In genomic region chr21:14583629-14584251, GRCh38 we compare ENCODE assay signal across 28 cellular contexts. TPM values are rescaled to one million over a fixed set of nuclear protein-coding genes. Genes with fewer than 3 reads are reported as not detected.
DNase-seq lines count a peak whose midpoint lies in the region; ATAC-seq, FAIRE-seq and TF ChIP-seq lines count a peak whose summit lies in the region.
"Had no signal": no experiment of that assay in that cellular context is flagged by ENCODE, and none has a peak within 500 bp of the region (broad histone marks: within the 10 kb centered on the region; RNA-seq: fewer than 3 reads in every experiment).

No MANE protein-coding gene starts in this region.

- H3K79me2 ChIP-seq in OCI-LY1 (ENCODE audit: insufficient read depth, low read length) (no peaks in the 10 kb centered on the region), K562 (ENCODE audit: control insufficient read depth, insufficient read depth, low read length) (peaks cover 18% of the 10 kb centered on the region)

- no peaks in the 10 kb centered on the region for H3K9me1 ChIP-seq in K562 (ENCODE audit: control insufficient read depth, insufficient read depth, low read length)

- H3K27me3 Mint-ChIP-seq in activated CD4-positive, alpha-beta T cell treated with anti-CD3 and anti-CD28 coated beads for 36 hours: no peaks in the 10 kb centered on the region
- H3K27me3 Mint-ChIP-seq in CD4-positive, CD25-positive, alpha-beta regulatory T cell: no peaks in the 10 kb centered on the region

- H3K27me3 ChIP-seq in CD4-positive, CD25-positive, alpha-beta regulatory T cell (ENCODE audit: control insufficient read depth, insufficient read depth, low read length): no peaks in the 10 kb centered on the region
- H3K27me3 ChIP-seq in OCI-LY1 (ENCODE audit: insufficient read depth, low read length) (no peaks in the 10 kb centered on the region), K562 (ENCODE audit: control insufficient read depth in 2 of 2, insufficient read depth in 2 of 2, low read length in 2 of 2) (no peaks in the 10 kb centered on the region)

- no peaks in the 10 kb centered on the region for H3K9me3 ChIP-seq in CD4-positive, CD25-positive, alpha-beta regulatory T cell (ENCODE audit: control insufficient read depth in 2 of 2, low read length in 2 of 2)
- H3K9me3 ChIP-seq in OCI-LY1 (ENCODE audit: low read length) (no peaks in the 10 kb centered on the region), K562 (replicated peaks; ENCODE audit: control insufficient read depth, insufficient read depth, low read depth, low read length) (no peaks in the 10 kb centered on the region)

- no peak overlapping the region for H3K27ac ChIP-seq in CD4-positive, CD25-positive, alpha-beta regulatory T cell (ENCODE audit: insufficient read depth, low read length, poor library complexity, severe bottlenecking)
- H3K27ac ChIP-seq in OCI-LY1 (ENCODE audit: low read depth, low read length, poor library complexity, severe bottlenecking): no peak overlapping the region
- peak overlapping the region; percentile 91 for H3K27ac ChIP-seq in K562 (ENCODE audit: extremely low read depth, low read depth, low read length)

- H3K36me3 Mint-ChIP-seq in activated CD4-positive, alpha-beta T cell treated with anti-CD3 and anti-CD28 coated beads for 36 hours (ENCODE audit: low read depth): peaks cover 3% of the 10 kb centered on the region
- H3K36me3 Mint-ChIP-seq in CD4-positive, CD25-positive, alpha-beta regulatory T cell: no peaks in the 10 kb centered on the region

- POLR2A ChIA-PET in activated CD4-positive, alpha-beta T cell treated with anti-CD3 and anti-CD28 coated beads for 36 hours (lab: Charles Lee): no interaction called here
- POLR2A ChIA-PET in K562 (lab: Yijun Ruan, JAX): interaction anchor here (0.6 to 1.3 kb wide), 2 partner anchors 11 to 40 kb away, joined by 3 to 7 read pairs; no protein-coding TSS in a partner anchor

- H3K9ac ChIP-seq in OCI-LY1 (ENCODE audit: low read length) (no peak overlapping the region), K562 (ENCODE audit: insufficient read depth in 1 of 2, low read depth in 2 of 2, low read length in 2 of 2) (peak overlapping the region in 1 of 2 experiments; percentile 87; a peak in 2 of 4 replicates)

- FAIRE-seq in K562 (lab: Jason Lieb, UNC): no peak
- FAIRE-seq: D721Med, GM19239, H54, HTR-8/SVneo, RCC 7860 had no signal

- H2AFZ ChIP-seq in OCI-LY1 (ENCODE audit: low read length) (peak overlapping the region; percentile 72; the same call in 1 of the 2 replicates), K562 (ENCODE audit: low read depth, low read length) (peak overlapping the region; percentile 93)

- H3K4me3 Mint-ChIP-seq in activated CD4-positive, alpha-beta T cell treated with anti-CD3 and anti-CD28 coated beads for 36 hours: no peak overlapping the region
- no peak overlapping the region for H3K4me3 Mint-ChIP-seq in CD4-positive, CD25-positive, alpha-beta regulatory T cell

- TF ChIP-seq CTCF in OCI-LY1 (IDR thresholded peaks at IDR 0.05; ENCODE audit: low read length) (no peak), K562 (IDR thresholded peaks at IDR 0.05 in 2 of 3, conservative IDR thresholded peaks at IDR 0.05 in 1 of 3; ENCODE audit: insufficient read depth in 2 of 3, low read depth in 1 of 3, low read length in 3 of 3) (no peak)

- H3F3A ChIP-seq in OCI-LY1 (ENCODE audit: insufficient read depth, low read length): no peaks in the 10 kb centered on the region

- H3K4me2 ChIP-seq in OCI-LY1 (ENCODE audit: low read length) (no peak overlapping the region), K562 (ENCODE audit: insufficient read depth, low read length) (peak overlapping the region; percentile 67)

- TF ChIP-seq RAD21 in K562 (CRISPR knock-in tag; conservative IDR thresholded peaks at IDR 0.05 in 1 of 2, IDR thresholded peaks at IDR 0.05 in 1 of 2): no peak

- CTCF ChIA-PET in activated CD4-positive, alpha-beta T cell treated with anti-CD3 and anti-CD28 coated beads for 36 hours (lab: Charles Lee): interaction anchor here (0.9 kb wide), 1 partner anchor 62 kb away, joined by 3 read pairs; no protein-coding TSS in a partner anchor
- CTCF ChIA-PET in K562 (lab: Yijun Ruan, JAX; ENCODE audit: low intra/inter-chr PET ratio): no interaction called here

- peak; percentile 33 for ATAC-seq in activated CD4-positive, alpha-beta T cell treated with anti-CD3 and anti-CD28 coated beads for 36 hours
- ATAC-seq in CD4-positive, CD25-positive, alpha-beta regulatory T cell (ENCODE audit: low read depth in 2 of 2): no peak
- ATAC-seq in K562: peak; percentile 61
- ATAC-seq: Right ventricle myocardium inferior had no signal

- peaks cover 8% of the 10 kb centered on the region for H3K4me1 ChIP-seq in CD4-positive, CD25-positive, alpha-beta regulatory T cell (ENCODE audit: control insufficient read depth, insufficient read depth, low read length, poor library complexity, severe bottlenecking)
- H3K4me1 ChIP-seq in OCI-LY1 (ENCODE audit: insufficient read depth, low read length, severe bottlenecking) (no peaks in the 10 kb centered on the region), K562 (replicated peaks in 1 of 2; ENCODE audit: control insufficient read depth in 2 of 2, insufficient read depth in 2 of 2, low read length in 2 of 2) (peaks cover 0 to 25% of the 10 kb centered on the region in 2 experiments; a peak in 3 of 5 replicates)

- no peak for DNase-seq in activated CD4-positive, alpha-beta T cell treated with anti-CD3 and anti-CD28 coated beads for 36 hours
- DNase-seq in activated CD4-positive, alpha-beta T cell treated with anti-CD3 and anti-CD28 coated beads for 48 hours: no peak
- peak in 1 of 3 donors; percentile 32 for DNase-seq in CD4-positive, CD25-positive, alpha-beta regulatory T cell
- DNase-seq in K562 (ENCODE audit: extremely low read depth in 1 of 4, low spot score in 3 of 4) (peak in 3 of 4 experiments; percentile 11 to 52 (median 20)), NCI-H187 (lab: John Stamatoyannopoulos, UW) (no peak), cerebellar nuclear complex (lab: John Stamatoyannopoulos, UW) (no peak), NCI-H2029 treated with DMSO at 0.1 percent for 48 hours (lab: John Stamatoyannopoulos, UW) (no peak)
- DNase-seq: AML-193; C1 segment of cervical spinal cord; DMS53; GDM1; NCI-H1105; NCI-H146; NCI-H2081; NCI-H2171; NCI-H345; NCI-H524; NCI-H774; NK-92 treated with Interleukin-12 subunit alpha and Interleukin-12 subunit beta, amount 100 ng/mL, for 24 hours had no signal

- no peaks in the 10 kb centered on the region for H4K20me1 ChIP-seq in OCI-LY1 (ENCODE audit: insufficient read depth, low read length)
- no peaks in the 10 kb centered on the region for H4K20me1 ChIP-seq in K562 (replicated peaks; ENCODE audit: control insufficient read depth, insufficient read depth, low read length)

- BruUV-seq in K562 (replicated peaks; lab: Mats Ljungman, UMichigan): no TSS peak

- WGBS in K562 (ENCODE audit: insufficient coverage, low coverage, missing lambda C conversion rate): 4% methylated on average over 4 of the region's 4 CpGs

- peaks cover 2% of the 10 kb centered on the region for H3K9me3 Mint-ChIP-seq in activated CD4-positive, alpha-beta T cell treated with anti-CD3 and anti-CD28 coated beads for 36 hours (ENCODE audit: low read depth)
- H3K9me3 Mint-ChIP-seq in CD4-positive, CD25-positive, alpha-beta regulatory T cell: peaks cover 0 to 4% (median 1%) of the 10 kb centered on the region in 7 donors

- TF ChIP-seq EP300 in K562 (IDR thresholded peaks at IDR 0.05; ENCODE audit: low read length): no peak

- no peak overlapping the region for H3K27ac Mint-ChIP-seq in activated CD4-positive, alpha-beta T cell treated with anti-CD3 and anti-CD28 coated beads for 36 hours
- peak overlapping the region in 2 of 3 donors; percentile 11 to 18 for H3K27ac Mint-ChIP-seq in CD4-positive, CD25-positive, alpha-beta regulatory T cell

- intact Hi-C loops in activated CD4-positive, alpha-beta T cell treated with anti-CD3 and anti-CD28 coated beads for 36 hours (cut with DNase I, micrococcal nuclease): loop anchor here (2.0 to 5.0 kb wide), 2 partner anchors 35 to 36 kb away; partner anchors contain the start of gene SAMSN1 (in 1 of the 2)
- intact Hi-C loops in K562 (cut with micrococcal nuclease): loop anchor here (2.0 to 5.0 kb wide), 5 partner anchors 41 to 169 kb away; no protein-coding TSS in a partner anchor

- peaks cover 18% of the 10 kb centered on the region for H3K4me1 Mint-ChIP-seq in activated CD4-positive, alpha-beta T cell treated with anti-CD3 and anti-CD28 coated beads for 36 hours
- H3K4me1 Mint-ChIP-seq in CD4-positive, CD25-positive, alpha-beta regulatory T cell: peaks cover 17 to 43% (median 27%) of the 10 kb centered on the region in 4 donors

- no peak overlapping the region for H3K4me3 ChIP-seq in CD4-positive, CD25-positive, alpha-beta regulatory T cell (ENCODE audit: low read depth, low read length)
- no peak overlapping the region for H3K4me3 ChIP-seq in OCI-LY1 (ENCODE audit: low read depth, low read length, poor library complexity, severe bottlenecking)
- peak overlapping the region; percentile 18 for H3K4me3 ChIP-seq in K562

- H3K36me3 ChIP-seq in CD4-positive, CD25-positive, alpha-beta regulatory T cell (ENCODE audit: control insufficient read depth, insufficient read depth, low read length): no peaks in the 10 kb centered on the region
- H3K36me3 ChIP-seq in OCI-LY1 (ENCODE audit: insufficient read depth, low read length) (no peaks in the 10 kb centered on the region), K562 (ENCODE audit: control insufficient read depth, insufficient read depth, low read length) (no peaks in the 10 kb centered on the region)

- in situ Hi-C loops in K562 (cut with MboI): no loop called here

- no peaks in the 10 kb centered on the region for H3K9me2 ChIP-seq in OCI-LY1 (ENCODE audit: low read depth, low read length)

- TF ChIP-seq POLR2A in K562 (conservative IDR thresholded peaks at IDR 0.05): no peak

RNA-seq across cellular contexts. Expression of gene SAMSN1, which starts 37.6 kb away (rescaled TPM):
- 10 to 100 TPM; 39.8 to 43.5 TPM for total RNA-seq in activated CD4-positive, alpha-beta T cell treated with anti-CD3 and anti-CD28 coated beads for 36 hours
- total RNA-seq in CD4-positive, CD25-positive, alpha-beta regulatory T cell: 112 TPM
- polyA plus RNA-seq in CD4-positive, CD25-positive, alpha-beta regulatory T cell: 10 to 100 TPM; 44.8 to 51.6 (median 50.5) TPM
- total RNA-seq in K562 (2011; cell fraction: chromatin; rRNA removed; ENCODE audit: low replicate concordance): 35.2 and 136 TPM in 2 replicates
- total RNA-seq in K562 (2011; cell fraction: nucleolus; rRNA removed): 20.5 and 30.3 TPM in 2 replicates
- 46.3 and 72.5 TPM in 2 replicates for total RNA-seq in K562 (2011; cell fraction: nucleoplasm; rRNA removed)
- 96.8 and 106 TPM in 2 replicates for total RNA-seq in K562 (2014; rRNA removed)
- 201 and 218 TPM in 2 replicates for total RNA-seq in K562 (2014; rRNA removed; fragmentation: Illumina TruSeq; extraction: Trizol)
- 143 and 159 TPM in 2 replicates for total RNA-seq in K562 (2015; rRNA removed; fragmentation: Illumina TruSeq; extraction: Trizol)
- 101 and 118 TPM in 2 replicates for total RNA-seq in K562 (2021)
- 135 and 151 TPM in 2 replicates for polyA plus RNA-seq in K562 (2011; rRNA removed)
- polyA plus RNA-seq in K562 (2011; cell fraction: cytosol; rRNA removed): 22.7 and 52.5 TPM in 2 replicates
- 48.6 and 89.9 TPM in 2 replicates for polyA plus RNA-seq in K562 (2011; cell fraction: nucleus; rRNA removed)
- polyA plus RNA-seq in K562 (2012): 101 and 117 TPM in 2 replicates
- polyA plus RNA-seq in K562 (2014; fragmentation: Illumina TruSeq; extraction: Trizol): 172 and 209 TPM in 2 replicates
- polyA plus RNA-seq in K562 (2014; fragmentation: Nextera tagmentation; extraction: Ambion mirVana): 100 to 1,000 TPM; 184 to 223 TPM
- polyA plus RNA-seq in K562 (2014; rRNA removed): 129 and 135 TPM in 2 replicates
- polyA minus RNA-seq in K562 (2011; rRNA and poly(A)+ RNA removed): 95.4 and 142 TPM in 2 replicates
- 33.6 and 37.9 TPM in 2 replicates for polyA minus RNA-seq in K562 (2011; cell fraction: cytosol; rRNA and poly(A)+ RNA removed)
- 39.7 and 92.0 TPM in 2 replicates for polyA minus RNA-seq in K562 (2011; cell fraction: nucleus; rRNA and poly(A)+ RNA removed)
- total RNA-seq: A172 had no signal
- polyA plus RNA-seq: AG04450 had no signal

Comparison
In these comparisons a context has a peak if more than half of its experiments do, and no peak if none do; other contexts are left out.
1. ATAC-seq: peak in activated CD4-positive, alpha-beta T cell treated with anti-CD3 and anti-CD28 coated beads for 36 hours (single experiment) and K562 (single experiment); none in CD4-positive, CD25-positive, alpha-beta regulatory T cell (0 of 2).
2. DNase-seq: peak in K562 (3 of 4); none in activated CD4-positive, alpha-beta T cell treated with anti-CD3 and anti-CD28 coated beads for 36 hours (single experiment), activated CD4-positive, alpha-beta T cell treated with anti-CD3 and anti-CD28 coated beads for 48 hours (single experiment), NCI-H187 (0 of 2), cerebellar nuclear complex (0 of 2) and NCI-H2029 treated with DMSO at 0.1 percent for 48 hours (single experiment).